8 cellular contexts compared by ENCODE assay signal in the genomic region with DNA sequence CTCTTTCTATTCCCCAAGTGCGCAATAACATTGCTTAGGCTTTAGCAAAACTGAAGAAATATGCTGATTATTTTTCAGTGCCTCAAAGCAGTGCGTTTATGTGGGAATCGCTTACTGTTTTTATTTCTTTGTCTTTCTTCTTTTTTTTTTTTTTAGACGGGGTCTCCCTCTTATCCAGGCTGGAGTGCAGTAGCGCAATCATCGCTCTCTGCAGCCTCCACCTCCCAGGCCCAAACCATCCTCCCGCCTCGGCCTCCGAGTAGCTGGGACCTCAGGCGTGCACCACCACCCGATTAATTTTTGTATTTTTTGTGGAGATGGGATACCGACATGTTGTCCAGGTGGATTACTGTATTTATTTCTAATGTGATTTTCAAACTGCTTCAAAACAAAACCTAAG. TPM values are rescaled to one million over a fixed set of nuclear protein-coding genes. Genes with fewer than 3 reads are reported as not detected.
DNase-seq lines count a peak whose midpoint lies in the region; ATAC-seq, FAIRE-seq and TF ChIP-seq lines count a peak whose summit lies in the region.

No MANE protein-coding gene starts in this region.

- H3K27me3 ChIP-seq in keratinocyte (ENCODE audit: control insufficient read depth, extremely low read depth, insufficient read depth, low read length) (no peaks in the 10 kb centered on the region), subcutaneous abdominal adipose tissue (ENCODE audit: control insufficient read depth in 5 of 5, insufficient read depth in 4 of 5, low read length in 5 of 5) (no peaks in the 10 kb centered on the region)

- H3K9me1 ChIP-seq in keratinocyte (ENCODE audit: control insufficient read depth, extremely low read depth, insufficient read depth, low read length): no peaks in the 10 kb centered on the region

- peaks cover 0 to 2% of the 10 kb centered on the region in 2 experiments for H3K36me3 ChIP-seq in keratinocyte (ENCODE audit: control insufficient read depth in 2 of 2, extremely low read depth in 1 of 2, insufficient read depth in 2 of 2, low read length in 2 of 2)
- peaks cover 0 to 10% (median 3%) of the 10 kb centered on the region in 5 donors for H3K36me3 ChIP-seq in subcutaneous abdominal adipose tissue (ENCODE audit: control insufficient read depth in 5 of 5, insufficient read depth in 5 of 5, low read length in 5 of 5)

- H4K20me1 ChIP-seq in keratinocyte (ENCODE audit: control insufficient read depth, extremely low read depth, insufficient read depth, low read length): no peaks in the 10 kb centered on the region

- peak overlapping the region; percentile 97 for H3K4me2 ChIP-seq in keratinocyte (ENCODE audit: control insufficient read depth, extremely low read depth, insufficient read depth, low read depth, low read length)

- no peak for ATAC-seq in GM18517 (IDR thresholded peaks at IDR 0.05; ENCODE audit: unreplicated experiment)

- H3K79me2 ChIP-seq in keratinocyte (ENCODE audit: control insufficient read depth, insufficient read depth, low read length): peaks cover 19% of the 10 kb centered on the region

- H3K9me3 ChIP-seq in keratinocyte (ENCODE audit: control insufficient read depth, low read depth, low read length): no peaks in the 10 kb centered on the region
- H3K9me3 ChIP-seq in subcutaneous abdominal adipose tissue (ENCODE audit: control insufficient read depth in 5 of 5, low read length in 5 of 5): no peaks in the 10 kb centered on the region

- H3K9me3 Mint-ChIP-seq in activated T-cell treated with anti-CD3 and anti-CD28 coated beads, Interleukin-2, amount 50 U/mL, for 24 hours: no peaks in the 10 kb centered on the region
- no peaks in the 10 kb centered on the region for H3K9me3 Mint-ChIP-seq in activated T-helper 2 cell treated with anti-CD3 and anti-CD28 coated beads, Interferon-gamma antibody, Interleukin-2, Interleukin-4, amounts not matched to agents 10 μg/mL and 5 μg/mL and 100 μg/mL, durations not matched to agents 14 hours and 24 hours and 36 hours

- H3K27ac Mint-ChIP-seq in activated T-cell treated with anti-CD3 and anti-CD28 coated beads, Interleukin-2, amount 50 U/mL, for 24 hours: no peak overlapping the region
- no peak overlapping the region for H3K27ac Mint-ChIP-seq in activated T-helper 2 cell treated with anti-CD3 and anti-CD28 coated beads, Interferon-gamma antibody, Interleukin-2, Interleukin-4, amounts not matched to agents 10 μg/mL and 5 μg/mL and 100 μg/mL, durations not matched to agents 14 hours and 24 hours and 36 hours

- dilution Hi-C loops in keratinocyte (cut with MboI; ENCODE audit: extremely low pct_ligation_motif_present, low sequenced_read_pairs): no loop called here

- peaks cover 15% of the 10 kb centered on the region for H3K4me1 Mint-ChIP-seq in activated T-cell treated with anti-CD3 and anti-CD28 coated beads, Interleukin-2, amount 50 U/mL, for 24 hours (ENCODE audit: low read depth)
- H3K4me1 Mint-ChIP-seq in activated T-helper 2 cell treated with anti-CD3 and anti-CD28 coated beads, Interferon-gamma antibody, Interleukin-2, Interleukin-4, amounts not matched to agents 10 μg/mL and 5 μg/mL and 100 μg/mL, durations not matched to agents 14 hours and 24 hours and 36 hours (ENCODE audit: low read depth): peaks cover 33% of the 10 kb centered on the region

- DNase-seq in activated T-cell treated with anti-CD3 and anti-CD28 coated beads, Interleukin-2, amount 50 U/mL, for 24 hours: no peak
- DNase-seq in activated T-cell treated with anti-CD3 and anti-CD28 coated beads for 4 hours: no peak
- DNase-seq in activated T-helper 2 cell treated with anti-CD3 and anti-CD28 coated beads, Interferon-gamma antibody, Interleukin-2, Interleukin-4, amounts not matched to agents 10 μg/mL and 5 μg/mL and 100 μg/mL, durations not matched to agents 14 hours and 24 hours and 36 hours (ENCODE audit: low spot score): no peak
- no peak for DNase-seq in keratinocyte (ENCODE audit: low read depth, low spot score)
- DNase-seq in NCI-H146 treated with DMSO at 0.1 percent for 48 hours (lab: John Stamatoyannopoulos, UW; ENCODE audit: unreplicated experiment): no peak
- no peak for DNase-seq in NCI-H446 (lab: John Stamatoyannopoulos, UW)

- no peak overlapping the region for H2AFZ ChIP-seq in keratinocyte (ENCODE audit: control insufficient read depth, low read length)

- H3K27me3 Mint-ChIP-seq in activated T-cell treated with anti-CD3 and anti-CD28 coated beads, Interleukin-2, amount 50 U/mL, for 24 hours: no peaks in the 10 kb centered on the region
- H3K27me3 Mint-ChIP-seq in activated T-helper 2 cell treated with anti-CD3 and anti-CD28 coated beads, Interferon-gamma antibody, Interleukin-2, Interleukin-4, amounts not matched to agents 10 μg/mL and 5 μg/mL and 100 μg/mL, durations not matched to agents 14 hours and 24 hours and 36 hours (ENCODE audit: low read depth): no peaks in the 10 kb centered on the region

- peak overlapping the region; percentile 77 to 88 (median 87) for H3K4me3 ChIP-seq in keratinocyte (ENCODE audit: control insufficient read depth in 2 of 3, extremely low read depth in 1 of 3, insufficient read depth in 2 of 3, low read depth in 1 of 3, low read length in 3 of 3)
- H3K4me3 ChIP-seq in subcutaneous abdominal adipose tissue (ENCODE audit: low read depth in 1 of 5, low read length in 5 of 5): peak overlapping the region in 4 of 5 donors; percentile 66 to 83 (median 71)

- peaks cover 17% of the 10 kb centered on the region for H3K36me3 Mint-ChIP-seq in activated T-cell treated with anti-CD3 and anti-CD28 coated beads, Interleukin-2, amount 50 U/mL, for 24 hours (ENCODE audit: low read depth)
- H3K36me3 Mint-ChIP-seq in activated T-helper 2 cell treated with anti-CD3 and anti-CD28 coated beads, Interferon-gamma antibody, Interleukin-2, Interleukin-4, amounts not matched to agents 10 μg/mL and 5 μg/mL and 100 μg/mL, durations not matched to agents 14 hours and 24 hours and 36 hours (ENCODE audit: low read depth): peaks cover 21% of the 10 kb centered on the region

- H3K4me1 ChIP-seq in keratinocyte (ENCODE audit: control insufficient read depth, extremely low read depth, insufficient read depth, low read length) (peaks cover 29% of the 10 kb centered on the region), subcutaneous abdominal adipose tissue (ENCODE audit: control insufficient read depth in 5 of 5, insufficient read depth in 5 of 5, low read length in 5 of 5) (peaks cover 5 to 23% (median 17%) of the 10 kb centered on the region in 5 donors)

- peak overlapping the region; percentile 79 for H3K4me3 Mint-ChIP-seq in activated T-cell treated with anti-CD3 and anti-CD28 coated beads, Interleukin-2, amount 50 U/mL, for 24 hours
- H3K4me3 Mint-ChIP-seq in activated T-helper 2 cell treated with anti-CD3 and anti-CD28 coated beads, Interferon-gamma antibody, Interleukin-2, Interleukin-4, amounts not matched to agents 10 μg/mL and 5 μg/mL and 100 μg/mL, durations not matched to agents 14 hours and 24 hours and 36 hours (ENCODE audit: low read depth): peak overlapping the region; percentile 86

- intact Hi-C loops in activated T-helper 2 cell treated with anti-CD3 and anti-CD28 coated beads, Interferon-gamma antibody, Interleukin-2, Interleukin-4, amounts not matched to agents 10 μg/mL and 5 μg/mL and 100 μg/mL, durations not matched to agents 14 hours and 24 hours and 36 hours (cut with micrococcal nuclease): no loop called here

- H3K9ac ChIP-seq in keratinocyte (ENCODE audit: control insufficient read depth, extremely low read depth, insufficient read depth, low read length): peak overlapping the region; percentile 86
- H3K9ac ChIP-seq in subcutaneous abdominal adipose tissue (ENCODE audit: low read length in 5 of 5): peak overlapping the region in 4 of 5 donors; percentile 30 to 85 (median 64)

- H3K27ac ChIP-seq in keratinocyte (ENCODE audit: control insufficient read depth, insufficient read depth, low read length) (peak overlapping the region; percentile 63), subcutaneous abdominal adipose tissue (ENCODE audit: low read depth, low read length) (no peak overlapping the region)

- no peak for TF ChIP-seq CTCF in keratinocyte (optimal IDR thresholded peaks at IDR 0.05 in 1 of 3, IDR thresholded peaks at IDR 0.05 in 1 of 3, conservative IDR thresholded peaks at IDR 0.05 in 1 of 3; ENCODE audit: extremely low read depth in 1 of 3, insufficient read depth in 2 of 3, low read length in 3 of 3)

- no peak for FAIRE-seq in keratinocyte (lab: Jason Lieb, UNC)

RNA-seq across cellular contexts. Expression of gene DENND10, which starts 1.2 kb away (rescaled TPM):
- 26.0 and 26.2 TPM in 2 replicates for total RNA-seq in activated T-helper 2 cell treated with anti-CD3 and anti-CD28 coated beads, Interferon-gamma antibody, Interleukin-2, Interleukin-4, amounts not matched to agents 10 μg/mL and 5 μg/mL and 100 μg/mL, durations not matched to agents 14 hours and 24 hours and 36 hours
- polyA plus RNA-seq in keratinocyte: 74.0 to 80.4 TPM (median 76.5 TPM) in 3 replicates
- polyA plus RNA-seq in keratinocyte (2011; ENCODE audit: low read depth): 26.9 TPM
- polyA plus RNA-seq in keratinocyte (2011; cell fraction: cytosol; rRNA removed): 70.3 and 101 TPM in 2 replicates
- 59.6 and 64.7 TPM in 2 replicates for polyA plus RNA-seq in keratinocyte (2011; cell fraction: nucleus; rRNA removed)
- 44.6 and 47.0 TPM in 2 replicates for polyA plus RNA-seq in keratinocyte (2012; ENCODE audit: low replicate concordance)
- 22.2 to 53.3 TPM (median 51.0 TPM) in 3 replicates for polyA minus RNA-seq in keratinocyte
- polyA minus RNA-seq in keratinocyte (2011; cell fraction: cytosol; rRNA and poly(A)+ RNA removed): 67.1 TPM
- polyA minus RNA-seq in keratinocyte (2011; cell fraction: nucleus; rRNA and poly(A)+ RNA removed): 30.6 and 35.4 TPM in 2 replicates

RNA-seq across cellular contexts. Expression of gene EIF3A, which starts 24.5 kb away (rescaled TPM):
- 161 and 164 TPM in 2 replicates for total RNA-seq in activated T-helper 2 cell treated with anti-CD3 and anti-CD28 coated beads, Interferon-gamma antibody, Interleukin-2, Interleukin-4, amounts not matched to agents 10 μg/mL and 5 μg/mL and 100 μg/mL, durations not matched to agents 14 hours and 24 hours and 36 hours
- 42.9 to 84.4 TPM (median 52.4 TPM) in 3 replicates for polyA plus RNA-seq in keratinocyte
- polyA plus RNA-seq in keratinocyte (2011; ENCODE audit: low read depth): 244 TPM
- polyA plus RNA-seq in keratinocyte (2011; cell fraction: cytosol; rRNA removed): 58.6 and 74.4 TPM in 2 replicates
- polyA plus RNA-seq in keratinocyte (2011; cell fraction: nucleus; rRNA removed): 130 and 149 TPM in 2 replicates
- polyA plus RNA-seq in keratinocyte (2012; ENCODE audit: low replicate concordance): 95.7 and 166 TPM in 2 replicates
- polyA minus RNA-seq in keratinocyte: 50.3 to 107 TPM (median 52.3 TPM) in 3 replicates
- polyA minus RNA-seq in keratinocyte (2011; cell fraction: cytosol; rRNA and poly(A)+ RNA removed): 47.8 TPM
- 80.9 and 164 TPM in 2 replicates for polyA minus RNA-seq in keratinocyte (2011; cell fraction: nucleus; rRNA and poly(A)+ RNA removed)
